In genomic region chr16:63714876-63715275, GRCh38 we compare ENCODE assay signal across 1 cellular context.
TF ChIP-seq lines count a peak whose summit lies in the region.

No MANE protein-coding gene starts in this region.

TF ChIP-seq in WTC11, 78 proteins besides CTCF, POLR2A, EP300 and RAD21:
- TF ChIP-seq RELA (CRISPR knock-in tag; IDR thresholded peaks at IDR 0.05; ENCODE audit: borderline replicate concordance): no peak
- no peak for TF ChIP-seq ARID4B (CRISPR knock-in tag; IDR thresholded peaks at IDR 0.05; ENCODE audit: borderline replicate concordance)
- TF ChIP-seq NFYB (CRISPR knock-in tag; conservative IDR thresholded peaks at IDR 0.05; ENCODE audit: low read depth): no peak
- no peak for TF ChIP-seq ZNF423 (CRISPR knock-in tag; IDR thresholded peaks at IDR 0.05)
- no peak for TF ChIP-seq MLX (CRISPR knock-in tag; IDR thresholded peaks at IDR 0.05)
